8 cellular contexts compared by ENCODE assay signal in genomic region chr22:19962246-19962908, GRCh38. TPM values are rescaled to one million over a fixed set of nuclear protein-coding genes. Genes with fewer than 3 reads are reported as not detected.
DNase-seq lines count a peak whose midpoint lies in the region; ATAC-seq and TF ChIP-seq lines count a peak whose summit lies in the region.

No MANE protein-coding gene starts in this region.

- no peaks in the 10 kb centered on the region for H3K9me3 ChIP-seq in WERI-Rb-1 (ENCODE audit: severe bottlenecking)
- H3K9me3 ChIP-seq in colonic mucosa = no peaks in the 10 kb centered on the region

- H3K4me3 ChIP-seq in WERI-Rb-1 (ENCODE audit: low read depth, low read length) (no peak overlapping the region), colonic mucosa (peak overlapping the region; percentile 18)

- DNase-seq in NCI-H146 (lab: John Stamatoyannopoulos, UW) = peak; percentile 39
- DNase-seq in NCI-H146 treated with DMSO at 0.1 percent for 48 hours (lab: John Stamatoyannopoulos, UW; ENCODE audit: unreplicated experiment) = no peak
- peak; percentile 67 for DNase-seq in NCI-H1694 (lab: John Stamatoyannopoulos, UW)
- DNase-seq in WERI-Rb-1 = peak; percentile 86
- peak; percentile 91 for DNase-seq in colonic mucosa
- DNase-seq in left lobe of liver (ENCODE audit: low spot score) = peak; percentile 91
- peak; percentile 54 for DNase-seq in stimulated activated CD4-positive, alpha-beta T cell treated with anti-CD3 and anti-CD28 coated beads, Interleukin-4, amount 100 ng/mL, for 1 hour

- peak; percentile 67 for ATAC-seq in left lobe of liver
- ATAC-seq in HG02759 (IDR thresholded peaks at IDR 0.05; ENCODE audit: unreplicated experiment) = no peak

- TF ChIP-seq CTCF in WERI-Rb-1 (IDR thresholded peaks at IDR 0.05; ENCODE audit: low read depth, low read length) (peak; percentile 85), colonic mucosa (IDR thresholded peaks at IDR 0.05) (peak; percentile 58)

- intact Hi-C loops in colonic mucosa (cut with DNase I) = loop anchor here (10.0 kb wide), 1 partner anchor 152 kb away; the partner anchor contains the start of genes RANBP1 and TRMT2A

- H3K27ac ChIP-seq in WERI-Rb-1 = no peak overlapping the region
- H3K27ac ChIP-seq in colonic mucosa = peak overlapping the region; percentile 83

- H3K36me3 ChIP-seq in WERI-Rb-1 (peaks cover 60% of the 10 kb centered on the region), colonic mucosa (no peaks in the 10 kb centered on the region)

- H3K4me1 ChIP-seq in colonic mucosa = peaks cover 16% of the 10 kb centered on the region

- H3K27me3 ChIP-seq in WERI-Rb-1 (ENCODE audit: insufficient read depth, low read depth, severe bottlenecking) (no peaks in the 10 kb centered on the region), colonic mucosa (no peaks in the 10 kb centered on the region)

- H3K9ac ChIP-seq in colonic mucosa (ENCODE audit: low read depth in 2 of 2, low read length in 2 of 2) = peak overlapping the region; percentile 51 to 70

RNA-seq across cellular contexts. Expression of gene TXNRD2, which starts 20.8 kb away (rescaled TPM):
- total RNA-seq in colonic mucosa (10 to 100 TPM; 22.3 to 29.5 TPM), left lobe of liver (44.6 TPM)

RNA-seq across cellular contexts. Expression of gene COMT, which starts 20.8 kb away (rescaled TPM):
- total RNA-seq in colonic mucosa = 100 to 1,000 TPM in 1 of 2 donors, 10 to 100 TPM in 1; 70.0 to 125 TPM
- total RNA-seq in left lobe of liver = 145 TPM

RNA-seq across cellular contexts. Expression of gene ARVCF, which starts 54.2 kb away (rescaled TPM):
- total RNA-seq in colonic mucosa = 10 to 100 TPM; 11.7 to 18.5 TPM
- 18.7 TPM for total RNA-seq in left lobe of liver

RNA-seq across cellular contexts. Expression of gene TANGO2, which starts 58.5 kb away (rescaled TPM):
- total RNA-seq in colonic mucosa = 10 to 100 TPM; 22.1 to 34.1 TPM
- total RNA-seq in left lobe of liver = 12.5 TPM
